In genomic region chr16:49366669-49367068, GRCh38 we compare ENCODE assay signal across 11 cellular contexts. TPM values are rescaled to one million over a fixed set of nuclear protein-coding genes. Genes with fewer than 3 reads are reported as not detected.
DNase-seq lines count a peak whose midpoint lies in the region; ATAC-seq and TF ChIP-seq lines count a peak whose summit lies in the region.
"Had no signal": no experiment of that assay in that cellular context is flagged by ENCODE, and none has a peak within 500 bp of the region (broad histone marks: within the 10 kb centered on the region; RNA-seq: fewer than 3 reads in every experiment).

No MANE protein-coding gene starts in this region.

- H3K9ac ChIP-seq in colonic mucosa (ENCODE audit: low read depth in 2 of 2, low read length in 2 of 2), result no peak overlapping the region

- H3K9me3 ChIP-seq in colonic mucosa, result no peaks in the 10 kb centered on the region

- intact Hi-C loops in colonic mucosa (cut with DNase I), result no loop called here

- no peak overlapping the region for H3K27ac ChIP-seq in colonic mucosa

- H3K4me3 ChIP-seq in GM12864 (ENCODE audit: low read depth, low read length) (no peak overlapping the region), colonic mucosa (no peak overlapping the region)
- H3K4me3 ChIP-seq: smooth muscle cell had no signal

- no peaks in the 10 kb centered on the region for H3K27me3 ChIP-seq in colonic mucosa

- peak; percentile 69 for ATAC-seq in GM21367 (IDR thresholded peaks at IDR 0.05; ENCODE audit: unreplicated experiment)
- peak; percentile 40 for ATAC-seq in HG03060 (IDR thresholded peaks at IDR 0.05; ENCODE audit: low read depth, unreplicated experiment)

- TF ChIP-seq CTCF in GM12864 (IDR thresholded peaks at IDR 0.05; ENCODE audit: low read depth, low read length, missing control alignments) (no peak), colonic mucosa (IDR thresholded peaks at IDR 0.05) (no peak)

- no peaks in the 10 kb centered on the region for H3K4me1 ChIP-seq in colonic mucosa

- H3K36me3 ChIP-seq in colonic mucosa, result no peaks in the 10 kb centered on the region

- DNase-seq in GM12864 (ENCODE audit: low read depth) (peak; percentile 52), NCI-H1694 treated with DMSO at 0.1 percent for 48 hours (lab: John Stamatoyannopoulos, UW) (peak; percentile 85), colonic mucosa (no peak), DMS79 (lab: John Stamatoyannopoulos, UW) (no peak), NCI-H1048 (lab: John Stamatoyannopoulos, UW) (no peak)
- no peak for DNase-seq in activated naive CD4-positive, alpha-beta T cell treated with Interleukin-2 at 50 U/mL for 16 hours

RNA-seq across cellular contexts. Expression of gene C16orf78, which starts 6.9 kb away (rescaled TPM):
- total RNA-seq in colonic mucosa, result not detected
- total RNA-seq: Daoy, endothelial cell of umbilical vein, smooth muscle cell had no signal

Comparison
In these comparisons a context has a peak if more than half of its experiments do, and no peak if none do; other contexts are left out.
1. DNase-seq: peak in GM12864 (single experiment) and NCI-H1694 treated with DMSO at 0.1 percent for 48 hours (single experiment); none in colonic mucosa (single experiment), DMS79 (single experiment), activated naive CD4-positive, alpha-beta T cell treated with Interleukin-2 at 50 U/mL for 16 hours (single experiment) and NCI-H1048 (single experiment).